Comparison of ENCODE assay signal across 1 cellular context in genomic region chr12:57216014-57216891, GRCh38.
TF ChIP-seq lines count a peak whose summit lies in the region.

Gene NXPH4, plus strand, starts transcription at chr12:57216794. Its CDS starts 176 bp downstream, at chr12:57216970.

TF ChIP-seq in Ishikawa, 13 proteins besides CTCF, POLR2A, EP300 and RAD21 (continued from another document):
- no peak for TF ChIP-seq USF1 (IDR thresholded peaks at IDR 0.05)
- peak; percentile 90 for TF ChIP-seq MAX (IDR thresholded peaks at IDR 0.05)
- no peak for TF ChIP-seq TEAD4 (IDR thresholded peaks at IDR 0.05)
- no peak for TF ChIP-seq CEBPB (IDR thresholded peaks at IDR 0.05)
- TF ChIP-seq FOXM1 (IDR thresholded peaks at IDR 0.05; ENCODE audit: borderline replicate concordance, low read depth) = no peak
- TF ChIP-seq CREB1 (IDR thresholded peaks at IDR 0.05; ENCODE audit: low read depth) = no peak
- no peak for TF ChIP-seq NFIC (IDR thresholded peaks at IDR 0.05)
- TF ChIP-seq TAF1 (IDR thresholded peaks at IDR 0.05; ENCODE audit: low read depth) = no peak
- TF ChIP-seq YY1 (IDR thresholded peaks at IDR 0.05; ENCODE audit: low read depth) = no peak
- TF ChIP-seq TCF12 (IDR thresholded peaks at IDR 0.05; ENCODE audit: low read depth) = no peak
